In genomic region chr7:108459922-108460551, GRCh38 we compare ENCODE assay signal across 8 cellular contexts. TPM values are rescaled to one million over a fixed set of nuclear protein-coding genes. Genes with fewer than 3 reads are reported as not detected.
DNase-seq lines count a peak whose midpoint lies in the region; ATAC-seq, FAIRE-seq and TF ChIP-seq lines count a peak whose summit lies in the region.

No MANE protein-coding gene starts in this region.

- no peak overlapping the region for H2BK15ac ChIP-seq in neuronal stem cell (ENCODE audit: low read length)

- H2AFZ ChIP-seq in Karpas-422 (ENCODE audit: low read length) (no peak overlapping the region), fibroblast of lung (ENCODE audit: low read length) (no peak overlapping the region), neuronal stem cell (ENCODE audit: low read length) (no peak overlapping the region)

- intact Hi-C loops in stomach (cut with DNase I; ENCODE audit: low total_unique reads), result loop anchor here (10.0 kb wide), 1 partner anchor 275 kb away; no protein-coding TSS in a partner anchor
- intact Hi-C loops in sigmoid colon (cut with DNase I), result no loop called here

- POLR2A ChIA-PET in A549 (lab: Yijun Ruan, JAX), result no interaction called here
- POLR2A ChIA-PET in RWPE1 (lab: Yijun Ruan, JAX; ENCODE audit: low non-redundant PET), result no interaction called here

- H4K20me1 ChIP-seq in Karpas-422 (ENCODE audit: insufficient read depth, low read depth, low read length) (no peaks in the 10 kb centered on the region), fibroblast of lung (ENCODE audit: control insufficient read depth, extremely low read depth, insufficient read depth, low read length) (no peaks in the 10 kb centered on the region)

- H3K27me3 ChIP-seq in Karpas-422 (ENCODE audit: low read length) (no peaks in the 10 kb centered on the region), fibroblast of lung (ENCODE audit: control insufficient read depth, insufficient read depth, low read length) (peaks cover 21% of the 10 kb centered on the region), stomach (peaks cover 9 to 47% (median 18%) of the 10 kb centered on the region in 3 donors), sigmoid colon (peaks cover 16 to 52% (median 26%) of the 10 kb centered on the region in 3 donors), neuronal stem cell (ENCODE audit: control insufficient read depth in 3 of 3, insufficient read depth in 3 of 3, low read depth in 1 of 3, low read length in 3 of 3) (peaks cover 0 to 12% (median 4%) of the 10 kb centered on the region in 3 experiments)

- H3K14ac ChIP-seq in neuronal stem cell (ENCODE audit: low read length), result no peak overlapping the region

- no peak overlapping the region for H2AK5ac ChIP-seq in neuronal stem cell (ENCODE audit: low read depth, low read length)

- ATAC-seq in A549, result peak in 1 of 2 experiments; percentile 36; a peak in 3 of 6 replicates

- H2BK5ac ChIP-seq in neuronal stem cell (ENCODE audit: low read length), result no peak overlapping the region

- CTCF ChIA-PET in A549 (lab: Yijun Ruan, JAX), result interaction anchor here (0.6 to 3.9 kb wide), 21 partner anchors 8 to 395 kb away, joined by 3 to 23 read pairs (median 4); no protein-coding TSS in a partner anchor
- CTCF ChIA-PET in RWPE1 (lab: Yijun Ruan, JAX), result interaction anchor here (0.6 to 0.8 kb wide), 5 partner anchors 35 to 305 kb away, joined by 3 to 11 read pairs (median 3); no protein-coding TSS in a partner anchor

- H4K8ac ChIP-seq in neuronal stem cell (ENCODE audit: low read depth, low read length), result no peak overlapping the region

- peaks cover 23% of the 10 kb centered on the region for H3K4me1 ChIP-seq in A549
- peaks cover 11% of the 10 kb centered on the region for H3K4me1 ChIP-seq in Karpas-422 (ENCODE audit: low read length)
- no peaks in the 10 kb centered on the region for H3K4me1 ChIP-seq in fibroblast of lung (ENCODE audit: control insufficient read depth, extremely low read depth, insufficient read depth, low read length)
- peaks cover 18 to 23% (median 23%) of the 10 kb centered on the region in 4 donors for H3K4me1 ChIP-seq in stomach
- peaks cover 0 to 22% (median 18%) of the 10 kb centered on the region in 4 donors for H3K4me1 ChIP-seq in sigmoid colon
- peaks cover 0 to 3% of the 10 kb centered on the region in 2 donors for H3K4me1 ChIP-seq in neuronal stem cell (ENCODE audit: control insufficient read depth in 2 of 2, insufficient read depth in 1 of 2, low read depth in 1 of 2, low read length in 2 of 2)

- no peaks in the 10 kb centered on the region for H3K36me3 ChIP-seq in Karpas-422 (ENCODE audit: insufficient read depth, low read length)
- H3K36me3 ChIP-seq in fibroblast of lung (ENCODE audit: control insufficient read depth, insufficient read depth, low read length), result no peaks in the 10 kb centered on the region
- H3K36me3 ChIP-seq in stomach, result no peaks in the 10 kb centered on the region
- no peaks in the 10 kb centered on the region for H3K36me3 ChIP-seq in sigmoid colon
- H3K36me3 ChIP-seq in neuronal stem cell (replicated peaks in 1 of 2; ENCODE audit: control insufficient read depth in 2 of 2, insufficient read depth in 2 of 2, low read length in 2 of 2), result no peaks in the 10 kb centered on the region

- H3K9me3 ChIP-seq in A549 (no peaks in the 10 kb centered on the region), Karpas-422 (ENCODE audit: low read length) (no peaks in the 10 kb centered on the region), fibroblast of lung (ENCODE audit: control insufficient read depth, insufficient read depth, low read depth, low read length) (no peaks in the 10 kb centered on the region), stomach (no peaks in the 10 kb centered on the region), sigmoid colon (no peaks in the 10 kb centered on the region), neuronal stem cell (replicated peaks in 1 of 2; ENCODE audit: control insufficient read depth in 2 of 2, insufficient read depth in 1 of 2, low read depth in 1 of 2, low read length in 2 of 2) (no peaks in the 10 kb centered on the region)

- H2BK120ac ChIP-seq in neuronal stem cell (ENCODE audit: low read depth, low read length), result no peak overlapping the region

- 28% methylated on average over 3 of the region's 3 CpGs for WGBS in A549 (ENCODE audit: missing lambda C conversion rate)
- WGBS in stomach, 5 donors, result 36 to 44% (median 44%) methylated on average over 3 of the region's 3 CpGs
- WGBS in sigmoid colon, 2 donors, result 61% methylated on average over 3 of the region's 3 CpGs
- no CpG with 5 or more reads among the region's 3 CpGs for WGBS in neuronal stem cell (ENCODE audit: extremely low coverage in 2 of 2, insufficient read length in 2 of 2, insufficient replicate concordance in 1 of 2), 2 donors

- H2BK12ac ChIP-seq in neuronal stem cell (ENCODE audit: low read length), result no peak overlapping the region

- H3K23ac ChIP-seq in neuronal stem cell (ENCODE audit: low read depth, low read length, poor library complexity), result no peak overlapping the region

- DNase-seq in A549 (ENCODE audit: low read depth in 1 of 2, low spot score in 1 of 2), result peak; percentile 55 to 63
- peak; percentile 67 for DNase-seq in Karpas-422
- peak; percentile 32 for DNase-seq in RWPE1 (ENCODE audit: low spot score)
- peak; percentile 29 to 58 for DNase-seq in fibroblast of lung (ENCODE audit: low read depth in 2 of 2)
- no peak for DNase-seq in stomach
- no peak for DNase-seq in sigmoid colon
- DNase-seq in neuronal stem cell (ENCODE audit: low spot score), result no peak

- no peak overlapping the region for H3K4me3 ChIP-seq in A549
- no peak overlapping the region for H3K4me3 ChIP-seq in Karpas-422 (ENCODE audit: low read length)
- no peak overlapping the region for H3K4me3 ChIP-seq in fibroblast of lung (replicated peaks in 1 of 4; ENCODE audit: control extremely low read depth in 1 of 4, insufficient read depth in 1 of 4, low read depth in 3 of 4, low read length in 4 of 4)
- no peak overlapping the region for H3K4me3 ChIP-seq in stomach
- no peak overlapping the region for H3K4me3 ChIP-seq in sigmoid colon
- no peak overlapping the region for H3K4me3 ChIP-seq in neuronal stem cell (ENCODE audit: low read length in 2 of 2)

- TF ChIP-seq POLR2A in A549 (IDR thresholded peaks at IDR 0.05; ENCODE audit: low read length) (no peak), stomach (IDR thresholded peaks at IDR 0.05) (no peak), sigmoid colon (IDR thresholded peaks at IDR 0.05) (no peak)

- no peaks in the 10 kb centered on the region for H3K9me2 ChIP-seq in Karpas-422 (replicated peaks; ENCODE audit: insufficient read depth, low read length)

- no peak overlapping the region for H3K18ac ChIP-seq in neuronal stem cell (ENCODE audit: low read length)

- peak; percentile 81 to 85 for TF ChIP-seq RAD21 in A549 (conservative IDR thresholded peaks at IDR 0.05 in 1 of 2, IDR thresholded peaks at IDR 0.05 in 1 of 2)

- H3K4ac ChIP-seq in neuronal stem cell (ENCODE audit: low read length), result no peak overlapping the region

- H3K9ac ChIP-seq in Karpas-422 (ENCODE audit: low read length) (no peak overlapping the region), fibroblast of lung (ENCODE audit: insufficient read depth, low read length) (no peak overlapping the region), neuronal stem cell (ENCODE audit: low read depth, low read length, poor library complexity) (no peak overlapping the region)

- peak; percentile 86 for FAIRE-seq in A549 (lab: Jason Lieb, UNC)

- H3K27ac ChIP-seq in A549 (peak overlapping the region; percentile 44 to 48; a peak in 3 of 6 replicates), Karpas-422 (ENCODE audit: low read length) (no peak overlapping the region), RWPE1 (no peak overlapping the region), fibroblast of lung (ENCODE audit: insufficient read depth, low read length) (no peak overlapping the region), stomach (no peak overlapping the region), sigmoid colon (no peak overlapping the region), neuronal stem cell (replicated peaks; ENCODE audit: low read length) (no peak overlapping the region)

- no peaks in the 10 kb centered on the region for H3K79me1 ChIP-seq in neuronal stem cell (ENCODE audit: low read depth, low read length)

- no peak overlapping the region for H4K91ac ChIP-seq in neuronal stem cell (ENCODE audit: low read depth, low read length, poor library complexity)

- H3K79me2 ChIP-seq in Karpas-422 (ENCODE audit: low read length) (no peaks in the 10 kb centered on the region), fibroblast of lung (ENCODE audit: control insufficient read depth, insufficient read depth, low read length) (no peaks in the 10 kb centered on the region)

- TF ChIP-seq EP300 in A549 (IDR thresholded peaks at IDR 0.05) (no peak), stomach (IDR thresholded peaks at IDR 0.05) (no peak), sigmoid colon (IDR thresholded peaks at IDR 0.05) (no peak)

- H3K4me2 ChIP-seq in A549 (peak overlapping the region; percentile 18; the same call in 2 of the 3 replicates), Karpas-422 (ENCODE audit: low read depth, low read length, poor library complexity, severe bottlenecking) (no peak overlapping the region), fibroblast of lung (ENCODE audit: extremely low read depth, insufficient read depth, low read length) (no peak overlapping the region), neuronal stem cell (ENCODE audit: insufficient read depth, low read length, poor library complexity, severe bottlenecking) (no peak overlapping the region)

- peak; percentile 83 for TF ChIP-seq CTCF in A549 (IDR thresholded peaks at IDR 0.05)
- peak; percentile 69 for TF ChIP-seq CTCF in GM12873 (IDR thresholded peaks at IDR 0.05; ENCODE audit: insufficient read depth, low read depth, low read length, missing control alignments)
- TF ChIP-seq CTCF in RWPE1 (conservative IDR thresholded peaks at IDR 0.05; ENCODE audit: low read depth), result peak; percentile 62
- TF ChIP-seq CTCF in fibroblast of lung (conservative IDR thresholded peaks at IDR 0.05 in 1 of 2, IDR thresholded peaks at IDR 0.05 in 1 of 2; ENCODE audit: low read depth in 1 of 2, low read length in 2 of 2), result peak; percentile 60 to 80
- peak in 5 of 7 experiments; percentile 20 to 40 (median 32) for TF ChIP-seq CTCF in stomach (IDR thresholded peaks at IDR 0.05)
- peak in 1 of 4 experiments; percentile 12 for TF ChIP-seq CTCF in sigmoid colon (IDR thresholded peaks at IDR 0.05)

RNA-seq across cellular contexts. Expression of gene NRCAM, which starts 3.8 kb away (rescaled TPM):
- 189 and 210 TPM in 2 replicates for polyA plus RNA-seq in A549 (2011; rRNA removed)
- 35.0 and 38.0 TPM in 2 replicates for polyA plus RNA-seq in A549 (2012; cell fraction: cytosol; rRNA removed)
- polyA plus RNA-seq in A549 (2012; cell fraction: nucleus; rRNA removed), result 41.3 and 67.1 TPM in 2 replicates
- 123 to 134 TPM (median 129 TPM) in 3 replicates for polyA plus RNA-seq in A549 (2017; fragmentation: RNase III; extraction: RNeasy Plus Mini Kit Qiagen cat#74134 plus additional on column Dnase treatment)
- 198 and 200 TPM in 2 replicates for polyA minus RNA-seq in A549 (2011; rRNA and poly(A)+ RNA removed)
- total RNA-seq in Karpas-422 (2014; rRNA removed; shearing (Covaris generic); ENCODE audit: low replicate concordance), result 0.18 TPM in 1 of 2 replicates, not detected in the other
- 2.1 and 3.1 TPM in 2 replicates for total RNA-seq in fibroblast of lung
- polyA plus RNA-seq in fibroblast of lung, result 1.2 and 2.2 TPM in 2 replicates
- 0.85 and 1.2 TPM in 2 replicates for polyA plus RNA-seq in fibroblast of lung (2012)
- polyA minus RNA-seq in fibroblast of lung (ENCODE audit: low replicate concordance), result 1.1 and 3.1 TPM in 2 replicates
- total RNA-seq in stomach, result 1 to 10 TPM; 1.7 to 9.4 (median 6.8) TPM
- 1 to 10 TPM; 1.2 to 2.3 (median 1.6) TPM for polyA plus RNA-seq in stomach
- total RNA-seq in sigmoid colon, result 1 to 10 TPM; 1.3 to 3.9 (median 1.6) TPM
- polyA plus RNA-seq in sigmoid colon, result 1 to 10 TPM in 1 of 3 donors, not detected in 2; 2.3 TPM
- polyA plus RNA-seq in neuronal stem cell (2013, experiment 1 of 2), result 39.5 TPM
- polyA plus RNA-seq in neuronal stem cell (2013, experiment 2 of 2), result 39.3 TPM

Comparison
In these comparisons a context has a peak if more than half of its experiments do, and no peak if none do; other contexts are left out.
1. DNase-seq: peak in A549 (2 of 2), Karpas-422 (single experiment), RWPE1 (single experiment) and fibroblast of lung (2 of 2); none in stomach (single experiment), sigmoid colon (single experiment) and neuronal stem cell (single experiment).
2. H3K27ac ChIP-seq: peak in A549 (2 of 2); none in Karpas-422 (single experiment), RWPE1 (single experiment), fibroblast of lung (single experiment), stomach (0 of 5), sigmoid colon (0 of 4) and neuronal stem cell (single experiment).